Comparison of ENCODE assay signal across 20 cellular contexts in genomic region chr7:119026391-119026790, GRCh38.
"Had no signal": no experiment of that assay in that cellular context is flagged by ENCODE, and none has a peak within 500 bp of the region (broad histone marks: within the 10 kb centered on the region; RNA-seq: fewer than 3 reads in every experiment).

No MANE protein-coding gene starts in this region.

- ATAC-seq: heart left ventricle; left lobe of liver; naive thymus-derived CD4-positive, alpha-beta T cell; psoas muscle; right lobe of liver; stimulated activated effector memory CD8-positive, alpha-beta T cell treated with anti-CD3 and anti-CD28 coated beads, Interleukin-12 subunit alpha, Interleukin-12 subunit beta, amount 100 ng/mL, for 72 hours; stimulated activated naive CD8-positive, alpha-beta T cell treated with anti-CD3 and anti-CD28 coated beads, Interleukin-15, Interleukin-2, amounts not matched to agents 100 U/mL and 50 U/mL, for 24 hours had no signal

- H3K27ac ChIP-seq: heart left ventricle, parathyroid adenoma, psoas muscle, right lobe of liver, tibial artery, upper lobe of left lung, uterus had no signal

- H3K4me1 ChIP-seq: heart left ventricle, parathyroid adenoma, psoas muscle, right lobe of liver, tibial artery, upper lobe of left lung, uterus had no signal

- DNase-seq: dermis blood vessel endothelial cell; endodermal cell; heart left ventricle; hypothalamus; islet precursor cell; mammary epithelial cell; naive thymus-derived CD4-positive, alpha-beta T cell; nephron progenitor cell; psoas muscle; retina; right lobe of liver; stimulated activated CD4-positive, alpha-beta T cell treated with anti-CD3 and anti-CD28 coated beads, Interleukin-4, amount 100 ng/mL, for 1 hour; stimulated activated CD8-positive, alpha-beta memory T cell treated with anti-CD3 and anti-CD28 coated beads, Interleukin-4, amount 100 ng/mL, for 48 hours; stimulated activated naive CD8-positive, alpha-beta T cell treated with anti-CD3 and anti-CD28 coated beads, Interleukin-15, Interleukin-2, amounts not matched to agents 100 U/mL and 50 U/mL, for 24 hours; tibial artery; upper lobe of left lung; uterus had no signal

- H3K27me3 ChIP-seq: heart left ventricle, right lobe of liver, tibial artery, upper lobe of left lung, uterus had no signal

- H3K36me3 ChIP-seq: heart left ventricle, right lobe of liver, tibial artery, upper lobe of left lung, uterus had no signal

- H3K9me3 ChIP-seq: psoas muscle, right lobe of liver, upper lobe of left lung, uterus had no signal

- H3K4me3 ChIP-seq: heart left ventricle, psoas muscle, right lobe of liver, tibial artery, upper lobe of left lung, uterus had no signal
